19 cellular contexts compared by ENCODE assay signal in the genomic region with DNA sequence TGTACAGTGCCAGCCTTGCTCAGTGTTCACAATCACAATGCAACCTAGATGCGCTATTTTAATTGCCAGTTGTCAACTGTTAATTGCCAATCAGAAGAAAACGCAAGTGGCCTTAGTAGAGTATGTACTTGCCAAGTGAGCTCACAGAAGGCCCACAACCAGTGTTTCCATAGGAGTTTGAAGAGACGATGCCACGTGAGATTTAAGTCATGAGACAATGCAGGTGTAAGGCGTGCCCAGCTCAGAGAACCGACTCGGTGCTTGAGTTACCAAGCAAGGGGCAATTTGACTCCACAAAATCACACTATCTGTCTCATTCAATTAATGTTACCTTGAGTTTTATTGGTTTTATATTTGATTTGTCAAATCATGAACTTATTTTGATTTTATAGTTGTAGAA.
DNase-seq lines count a peak whose midpoint lies in the region; ATAC-seq and TF ChIP-seq lines count a peak whose summit lies in the region.
"Had no signal": no experiment of that assay in that cellular context is flagged by ENCODE, and none has a peak within 500 bp of the region (broad histone marks: within the 10 kb centered on the region; RNA-seq: fewer than 3 reads in every experiment).

No MANE protein-coding gene starts in this region.

- no peak overlapping the region for H3K4me3 Mint-ChIP-seq in WTC11
- H3K4me3 Mint-ChIP-seq in activated T-helper 17 cell treated with anti-CD3 and anti-CD28 coated beads, Interleukin-2, amount 50 U/mL, for 72 hours: no peak overlapping the region

- intact Hi-C loops in spleen (cut with DNase I; ENCODE audit: low total_unique reads): no loop called here

- TF ChIP-seq CTCF in GM12865 (IDR thresholded peaks at IDR 0.05; ENCODE audit: insufficient read depth, low read depth, low read length, missing control alignments): no peak
- no peak for TF ChIP-seq CTCF in WTC11 (IDR thresholded peaks at IDR 0.05)
- no peak for TF ChIP-seq CTCF in spleen (IDR thresholded peaks at IDR 0.05 in 8 of 11, conservative IDR thresholded peaks at IDR 0.05 in 3 of 11)

- H3K79me2 ChIP-seq in Karpas-422 (ENCODE audit: low read length): peaks cover 19% of the 10 kb centered on the region

- H3K9ac ChIP-seq in Karpas-422 (ENCODE audit: low read length): peak overlapping the region; percentile 87
- H3K9ac ChIP-seq: SK-N-SH had no signal

- WGBS in spleen, 5 donors: 70 to 86% (median 79%) methylated on average over 7 of the region's 7 CpGs

- peak overlapping the region; percentile 21; the same call in 1 of the 2 replicates for H3K27ac Mint-ChIP-seq in WTC11
- no peak overlapping the region for H3K27ac Mint-ChIP-seq in activated T-helper 17 cell treated with anti-CD3 and anti-CD28 coated beads, Interleukin-2, amount 50 U/mL, for 72 hours

- CTCF ChIA-PET in WTC11 (lab: Charles Lee): interaction anchor here (1.1 to 1.6 kb wide), 3 partner anchors 9 to 424 kb away, joined by 3 to 8 read pairs (median 4); no protein-coding TSS in a partner anchor

- peaks cover 5% of the 10 kb centered on the region for H3K27me3 Mint-ChIP-seq in WTC11 (ENCODE audit: low read depth)
- H3K27me3 Mint-ChIP-seq in activated T-helper 17 cell treated with anti-CD3 and anti-CD28 coated beads, Interleukin-2, amount 50 U/mL, for 72 hours: peaks cover 15% of the 10 kb centered on the region

- ATAC-seq in WTC11: no peak
- ATAC-seq in HG03520 (IDR thresholded peaks at IDR 0.05; ENCODE audit: unreplicated experiment): no peak
- ATAC-seq in activated T-helper 17 cell treated with anti-CD3 and anti-CD28 coated beads, Interleukin-2, amount 50 U/mL, for 72 hours (replicated peaks): no peak
- ATAC-seq: A549 had no signal

- peak; percentile 32 for DNase-seq in GM12865 (ENCODE audit: low read depth)
- DNase-seq in Karpas-422: peak; percentile 90
- no peak for DNase-seq in WTC11 (ENCODE audit: low spot score)
- DNase-seq in spleen: no peak
- DNase-seq in hepatic stellate cell (ENCODE audit: low spot score): no peak
- no peak for DNase-seq in activated CD4-positive, alpha-beta T cell treated with anti-CD3 and anti-CD28 coated beads for 48 hours
- DNase-seq: BE2C, DMS79, NCI-H1105, NCI-H146, NCI-H2029, NCI-H2171, NCI-H524 treated with DMSO at 0.1 percent for 48 hours, NCI-H82, Right ventricle myocardium superior, SK-N-SH had no signal

- H3K27me3 ChIP-seq in Karpas-422 (ENCODE audit: low read length): no peaks in the 10 kb centered on the region
- no peaks in the 10 kb centered on the region for H3K27me3 ChIP-seq in spleen (replicated peaks in 1 of 7)
- H3K27me3 ChIP-seq: BE2C had no signal

- H3K4me2 ChIP-seq in Karpas-422 (ENCODE audit: low read depth, low read length, poor library complexity, severe bottlenecking): peak overlapping the region; percentile 73
- H3K4me2 ChIP-seq: A549, SK-N-SH had no signal

- H3K9me2 ChIP-seq in Karpas-422 (replicated peaks; ENCODE audit: insufficient read depth, low read length): no peaks in the 10 kb centered on the region
- H3K9me2 ChIP-seq: SK-N-SH had no signal

- H3K9me3 ChIP-seq in Karpas-422 (ENCODE audit: low read length): no peaks in the 10 kb centered on the region
- H3K9me3 ChIP-seq in spleen: no peaks in the 10 kb centered on the region
- H3K9me3 ChIP-seq: A549, BE2C, SK-N-SH had no signal

- POLR2A ChIA-PET in WTC11 (lab: Charles Lee): no interaction called here

- H3K4me1 ChIP-seq in Karpas-422 (ENCODE audit: low read length) (peaks cover 98% of the 10 kb centered on the region), spleen (peaks cover 3 to 80% (median 37%) of the 10 kb centered on the region in 6 donors)
- H3K4me1 ChIP-seq: A549, BE2C had no signal

- TF ChIP-seq POLR2A in spleen (IDR thresholded peaks at IDR 0.05): no peak

- H3K36me3 Mint-ChIP-seq in WTC11: no peaks in the 10 kb centered on the region
- H3K36me3 Mint-ChIP-seq in activated T-helper 17 cell treated with anti-CD3 and anti-CD28 coated beads, Interleukin-2, amount 50 U/mL, for 72 hours (ENCODE audit: low read depth): no peaks in the 10 kb centered on the region

- no peaks in the 10 kb centered on the region for H4K20me1 ChIP-seq in Karpas-422 (ENCODE audit: insufficient read depth, low read depth, low read length)

- H3K27ac ChIP-seq in Karpas-422 (ENCODE audit: low read length) (peak overlapping the region; percentile 99), spleen (peak overlapping the region; percentile 58 to 89 (median 76))
- H3K27ac ChIP-seq: A549 had no signal

- H3K4me1 Mint-ChIP-seq in WTC11: peaks cover 74% of the 10 kb centered on the region
- no peaks in the 10 kb centered on the region for H3K4me1 Mint-ChIP-seq in activated T-helper 17 cell treated with anti-CD3 and anti-CD28 coated beads, Interleukin-2, amount 50 U/mL, for 72 hours

- H3K36me3 ChIP-seq in Karpas-422 (ENCODE audit: insufficient read depth, low read length) (no peaks in the 10 kb centered on the region), spleen (no peaks in the 10 kb centered on the region)
- H3K36me3 ChIP-seq: BE2C had no signal

- H2AFZ ChIP-seq in Karpas-422 (ENCODE audit: low read length): no peak overlapping the region

- peak overlapping the region; percentile 39 for H3K4me3 ChIP-seq in GM12865 (ENCODE audit: low read depth, low read length)
- H3K4me3 ChIP-seq in Karpas-422 (ENCODE audit: low read length): peak overlapping the region; percentile 51
- H3K4me3 ChIP-seq in spleen: no peak overlapping the region
- H3K4me3 ChIP-seq: A549 had no signal

- no peaks in the 10 kb centered on the region for H3K9me3 Mint-ChIP-seq in WTC11
- no peaks in the 10 kb centered on the region for H3K9me3 Mint-ChIP-seq in activated T-helper 17 cell treated with anti-CD3 and anti-CD28 coated beads, Interleukin-2, amount 50 U/mL, for 72 hours

TF ChIP-seq in WTC11, 78 proteins besides CTCF, POLR2A, EP300 and RAD21 (continues in another document):
- TF ChIP-seq, protein P1, sequence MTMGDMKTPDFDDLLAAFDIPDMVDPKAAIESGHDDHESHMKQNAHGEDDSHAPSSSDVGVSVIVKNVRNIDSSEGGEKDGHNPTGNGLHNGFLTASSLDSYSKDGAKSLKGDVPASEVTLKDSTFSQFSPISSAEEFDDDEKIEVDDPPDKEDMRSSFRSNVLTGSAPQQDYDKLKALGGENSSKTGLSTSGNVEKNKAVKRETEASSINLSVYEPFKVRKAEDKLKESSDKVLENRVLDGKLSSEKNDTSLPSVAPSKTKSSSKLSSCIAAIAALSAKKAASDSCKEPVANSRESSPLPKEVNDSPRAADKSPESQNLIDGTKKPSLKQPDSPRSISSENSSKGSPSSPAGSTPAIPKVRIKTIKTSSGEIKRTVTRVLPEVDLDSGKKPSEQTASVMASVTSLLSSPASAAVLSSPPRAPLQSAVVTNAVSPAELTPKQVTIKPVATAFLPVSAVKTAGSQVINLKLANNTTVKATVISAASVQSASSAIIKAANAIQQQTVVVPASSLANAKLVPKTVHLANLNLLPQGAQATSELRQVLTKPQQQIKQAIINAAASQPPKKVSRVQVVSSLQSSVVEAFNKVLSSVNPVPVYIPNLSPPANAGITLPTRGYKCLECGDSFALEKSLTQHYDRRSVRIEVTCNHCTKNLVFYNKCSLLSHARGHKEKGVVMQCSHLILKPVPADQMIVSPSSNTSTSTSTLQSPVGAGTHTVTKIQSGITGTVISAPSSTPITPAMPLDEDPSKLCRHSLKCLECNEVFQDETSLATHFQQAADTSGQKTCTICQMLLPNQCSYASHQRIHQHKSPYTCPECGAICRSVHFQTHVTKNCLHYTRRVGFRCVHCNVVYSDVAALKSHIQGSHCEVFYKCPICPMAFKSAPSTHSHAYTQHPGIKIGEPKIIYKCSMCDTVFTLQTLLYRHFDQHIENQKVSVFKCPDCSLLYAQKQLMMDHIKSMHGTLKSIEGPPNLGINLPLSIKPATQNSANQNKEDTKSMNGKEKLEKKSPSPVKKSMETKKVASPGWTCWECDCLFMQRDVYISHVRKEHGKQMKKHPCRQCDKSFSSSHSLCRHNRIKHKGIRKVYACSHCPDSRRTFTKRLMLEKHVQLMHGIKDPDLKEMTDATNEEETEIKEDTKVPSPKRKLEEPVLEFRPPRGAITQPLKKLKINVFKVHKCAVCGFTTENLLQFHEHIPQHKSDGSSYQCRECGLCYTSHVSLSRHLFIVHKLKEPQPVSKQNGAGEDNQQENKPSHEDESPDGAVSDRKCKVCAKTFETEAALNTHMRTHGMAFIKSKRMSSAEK (CRISPR knock-in tag; IDR thresholded peaks at IDR 0.05; ENCODE audit: borderline replicate concordance): no peak
- TF ChIP-seq, protein P2, sequence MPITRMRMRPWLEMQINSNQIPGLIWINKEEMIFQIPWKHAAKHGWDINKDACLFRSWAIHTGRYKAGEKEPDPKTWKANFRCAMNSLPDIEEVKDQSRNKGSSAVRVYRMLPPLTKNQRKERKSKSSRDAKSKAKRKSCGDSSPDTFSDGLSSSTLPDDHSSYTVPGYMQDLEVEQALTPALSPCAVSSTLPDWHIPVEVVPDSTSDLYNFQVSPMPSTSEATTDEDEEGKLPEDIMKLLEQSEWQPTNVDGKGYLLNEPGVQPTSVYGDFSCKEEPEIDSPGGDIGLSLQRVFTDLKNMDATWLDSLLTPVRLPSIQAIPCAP (CRISPR knock-in tag; IDR thresholded peaks at IDR 0.05): no peak
- TF ChIP-seq, protein P3, sequence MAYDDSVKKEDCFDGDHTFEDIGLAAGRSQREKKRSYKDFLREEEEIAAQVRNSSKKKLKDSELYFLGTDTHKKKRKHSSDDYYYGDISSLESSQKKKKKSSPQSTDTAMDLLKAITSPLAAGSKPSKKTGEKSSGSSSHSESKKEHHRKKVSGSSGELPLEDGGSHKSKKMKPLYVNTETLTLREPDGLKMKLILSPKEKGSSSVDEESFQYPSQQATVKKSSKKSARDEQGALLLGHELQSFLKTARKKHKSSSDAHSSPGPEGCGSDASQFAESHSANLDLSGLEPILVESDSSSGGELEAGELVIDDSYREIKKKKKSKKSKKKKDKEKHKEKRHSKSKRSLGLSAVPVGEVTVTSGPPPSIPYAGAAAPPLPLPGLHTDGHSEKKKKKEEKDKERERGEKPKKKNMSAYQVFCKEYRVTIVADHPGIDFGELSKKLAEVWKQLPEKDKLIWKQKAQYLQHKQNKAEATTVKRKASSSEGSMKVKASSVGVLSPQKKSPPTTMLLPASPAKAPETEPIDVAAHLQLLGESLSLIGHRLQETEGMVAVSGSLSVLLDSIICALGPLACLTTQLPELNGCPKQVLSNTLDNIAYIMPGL (CRISPR knock-in tag; IDR thresholded peaks at IDR 0.05): no peak
- TF ChIP-seq HMGA2 (CRISPR knock-in tag; IDR thresholded peaks at IDR 0.05): no peak
- TF ChIP-seq, protein P4, sequence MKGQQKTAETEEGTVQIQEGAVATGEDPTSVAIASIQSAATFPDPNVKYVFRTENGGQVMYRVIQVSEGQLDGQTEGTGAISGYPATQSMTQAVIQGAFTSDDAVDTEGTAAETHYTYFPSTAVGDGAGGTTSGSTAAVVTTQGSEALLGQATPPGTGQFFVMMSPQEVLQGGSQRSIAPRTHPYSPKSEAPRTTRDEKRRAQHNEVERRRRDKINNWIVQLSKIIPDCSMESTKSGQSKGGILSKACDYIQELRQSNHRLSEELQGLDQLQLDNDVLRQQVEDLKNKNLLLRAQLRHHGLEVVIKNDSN (CRISPR knock-in tag; IDR thresholded peaks at IDR 0.05): no peak
- TF ChIP-seq ZNF219 (CRISPR knock-in tag; IDR thresholded peaks at IDR 0.05; ENCODE audit: borderline replicate concordance): no peak

Comparison
In these comparisons a context has a peak if more than half of its experiments do, and no peak if none do; other contexts are left out.
1. DNase-seq: peak in GM12865 (single experiment) and Karpas-422 (single experiment); none in WTC11 (single experiment), spleen (single experiment), hepatic stellate cell (single experiment) and activated CD4-positive, alpha-beta T cell treated with anti-CD3 and anti-CD28 coated beads for 48 hours (single experiment).
2. H3K4me3 ChIP-seq: peak in GM12865 (single experiment) and Karpas-422 (single experiment); none in spleen (0 of 8).